1 cellular context compared by ENCODE assay signal in genomic region chr7:36430881-36431280, GRCh38.
TF ChIP-seq lines count a peak whose summit lies in the region.

No MANE protein-coding gene starts in this region.

TF ChIP-seq in A549, 52 proteins besides CTCF, POLR2A, EP300 and RAD21:
- TF ChIP-seq TFCP2L1 (CRISPR knock-in tag; IDR thresholded peaks at IDR 0.05): no peak
- TF ChIP-seq FOSL2 (IDR thresholded peaks at IDR 0.05): no peak
- no peak for TF ChIP-seq FOSL2 (CRISPR knock-in tag; IDR thresholded peaks at IDR 0.05)
- no peak for TF ChIP-seq ZC3H11A (IDR thresholded peaks at IDR 0.05)
- TF ChIP-seq ZNF302 (CRISPR knock-in tag; IDR thresholded peaks at IDR 0.05): no peak
- no peak for TF ChIP-seq ATOH8 (CRISPR knock-in tag; IDR thresholded peaks at IDR 0.05; ENCODE audit: low read depth)
- TF ChIP-seq ZSCAN20 (CRISPR knock-in tag; IDR thresholded peaks at IDR 0.05): no peak
- no peak for TF ChIP-seq SMC3 (IDR thresholded peaks at IDR 0.05)
- TF ChIP-seq EHMT2 (IDR thresholded peaks at IDR 0.05; ENCODE audit: low read depth): no peak
- no peak for TF ChIP-seq TP53 (CRISPR knock-in tag; IDR thresholded peaks at IDR 0.05)
- TF ChIP-seq CHD4 (IDR thresholded peaks at IDR 0.05; ENCODE audit: borderline replicate concordance): no peak
- no peak for TF ChIP-seq PHF8 (IDR thresholded peaks at IDR 0.05; ENCODE audit: borderline replicate concordance, low read depth)
- no peak for TF ChIP-seq NPAS2 (CRISPR knock-in tag; IDR thresholded peaks at IDR 0.05; ENCODE audit: borderline replicate concordance)
- TF ChIP-seq GATA3 (IDR thresholded peaks at IDR 0.05; ENCODE audit: borderline replicate concordance): no peak
- no peak for TF ChIP-seq RFX5 (IDR thresholded peaks at IDR 0.05)
- TF ChIP-seq ELK1 (IDR thresholded peaks at IDR 0.05; ENCODE audit: low read depth, low read length): no peak
- TF ChIP-seq CHD2 (IDR thresholded peaks at IDR 0.05; ENCODE audit: low read length, partially characterized antibody): no peak
- no peak for TF ChIP-seq JUN (IDR thresholded peaks at IDR 0.05)
